In the genomic region with DNA sequence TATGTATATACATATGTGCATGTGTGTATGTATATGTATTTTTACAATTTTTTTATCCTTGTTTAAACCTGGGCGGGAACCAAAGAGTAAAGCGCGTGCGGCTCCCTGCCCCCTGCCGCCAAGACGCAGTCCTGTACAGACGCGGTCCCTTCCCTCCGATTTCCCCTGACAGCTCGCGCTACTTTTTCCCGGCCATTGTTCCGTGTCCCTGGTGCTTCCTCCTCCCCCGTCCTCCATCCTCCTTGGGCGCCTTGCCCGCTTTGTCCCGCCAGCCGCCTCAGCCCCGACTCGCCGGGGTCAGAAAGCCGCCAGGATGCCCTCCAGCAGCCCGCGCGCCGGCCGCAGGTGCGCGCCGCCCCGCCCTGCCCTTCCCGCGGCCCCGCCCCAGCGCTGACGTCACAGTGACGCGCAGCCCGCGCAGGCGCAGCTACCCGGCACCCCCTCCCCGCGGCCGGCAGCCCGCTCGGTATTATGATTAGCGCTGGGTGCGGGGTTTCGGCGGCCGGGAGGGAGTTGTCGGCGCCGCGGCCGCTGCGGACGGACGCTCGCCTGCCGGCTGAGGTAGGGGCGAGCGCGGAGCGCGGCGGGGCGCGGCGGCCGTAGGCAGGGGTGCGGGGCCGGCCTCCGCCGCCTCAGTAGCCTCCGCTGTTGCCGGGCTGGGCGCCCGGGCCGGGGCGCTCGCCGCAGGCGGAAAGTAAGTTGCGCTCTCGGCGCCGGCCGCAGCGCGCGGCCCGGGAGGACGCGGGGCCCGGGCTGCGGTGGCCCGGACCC, we compare ENCODE assay signal across 8 cellular contexts. TPM values are rescaled to one million over a fixed set of nuclear protein-coding genes. Genes with fewer than 3 reads are reported as not detected.
DNase-seq lines count a peak whose midpoint lies in the region; ATAC-seq and TF ChIP-seq lines count a peak whose summit lies in the region.

SNRK (plus strand) TSS at position 426 of the 771 bp plus-strand sequence. CDS start 16,664 bp downstream, outside the sequence.

- TF ChIP-seq RAD21 in neural cell (conservative IDR thresholded peaks at IDR 0.05) = peak; percentile 68

- H3K27me3 ChIP-seq in HUES48 (ENCODE audit: control insufficient read depth, insufficient read depth, low read length) (peaks cover 5% of the 10 kb centered on the region; the same call in 1 of the 2 replicates), RWPE2 (ENCODE audit: insufficient read depth, poor library complexity, severe bottlenecking) (no peaks in the 10 kb centered on the region), neural cell (ENCODE audit: insufficient read depth, low read depth, low read length) (no peaks in the 10 kb centered on the region), stomach (no peaks in the 10 kb centered on the region)

- H3K4me3 ChIP-seq in HUES48 (ENCODE audit: low read depth, low read length) = peak within 1 kb of the TSS; percentile 85
- H3K4me3 ChIP-seq in RWPE2 (ENCODE audit: severe bottlenecking) = peak within 1 kb of the TSS; percentile 97
- peak within 1 kb of the TSS; percentile 83 for H3K4me3 ChIP-seq in neural cell (ENCODE audit: low read length)
- peak within 1 kb of the TSS; percentile 56 to 68 (median 66) for H3K4me3 ChIP-seq in stomach

- H3K9me3 ChIP-seq in HUES48 (ENCODE audit: control insufficient read depth, insufficient read depth, low read length) (no peaks in the 10 kb centered on the region), RWPE2 (ENCODE audit: severe bottlenecking) (no peaks in the 10 kb centered on the region), neural cell (ENCODE audit: low read length) (no peaks in the 10 kb centered on the region), stomach (no peaks in the 10 kb centered on the region)

- H3K9me2 ChIP-seq in neural cell (ENCODE audit: insufficient read depth, low read length) = no peaks in the 10 kb centered on the region

- intact Hi-C loops in stomach (cut with DNase I; ENCODE audit: low total_unique reads) = no loop called here

- H3K9ac ChIP-seq in HUES48 (ENCODE audit: low read depth, low read length) (peak within 1 kb of the TSS; percentile 73), neural cell (ENCODE audit: low read length) (peak within 1 kb of the TSS; percentile 81)

- TF ChIP-seq CTCF in RWPE2 (IDR thresholded peaks at IDR 0.05; ENCODE audit: poor library complexity, severe bottlenecking) (peak; percentile 24), neural cell (IDR thresholded peaks at IDR 0.05; ENCODE audit: poor library complexity, severe bottlenecking) (peak; percentile 68), stomach (IDR thresholded peaks at IDR 0.05) (peak in 5 of 7 experiments; percentile 13 to 44 (median 24))

- H4K20me1 ChIP-seq in neural cell (ENCODE audit: insufficient read depth) = no peaks in the 10 kb centered on the region

- peak within 1 kb of the TSS; percentile 61 for H2AFZ ChIP-seq in neural cell (ENCODE audit: low read depth, low read length)

- WGBS in stomach, 5 donors = 1% methylated on average over 58 to 99 of the region's 99 CpGs

- peak in 1 of 4 donors; percentile 32 for TF ChIP-seq POLR2A in stomach (IDR thresholded peaks at IDR 0.05)

- no peaks in the 10 kb centered on the region for H3F3A ChIP-seq in neural cell (ENCODE audit: insufficient read depth, low read length, poor library complexity, severe bottlenecking)

- peak; percentile 77 for ATAC-seq in GM21367 (IDR thresholded peaks at IDR 0.05; ENCODE audit: unreplicated experiment)
- ATAC-seq in RWPE2 (ENCODE audit: low read depth) = peak; percentile 65

- peaks cover 42% of the 10 kb centered on the region for H3K79me2 ChIP-seq in neural cell (replicated peaks; ENCODE audit: insufficient read depth, low read length)

- peak within 1 kb of the TSS; percentile 87 for H3K4me2 ChIP-seq in neural cell (ENCODE audit: low read length)

- H3K36me3 ChIP-seq in HUES48 (ENCODE audit: control insufficient read depth, insufficient read depth, low read length) = 0 out of 2 replicates have a peak, but pooled peaks cover 6% of the 10 kb centered on the region
- peaks cover 12% of the 10 kb centered on the region; the same call in 1 of the 2 replicates for H3K36me3 ChIP-seq in RWPE2 (ENCODE audit: low read depth)
- no peaks in the 10 kb centered on the region for H3K36me3 ChIP-seq in neural cell (ENCODE audit: insufficient read depth, low read length)
- H3K36me3 ChIP-seq in stomach = no peaks in the 10 kb centered on the region

- peaks cover 26% of the 10 kb centered on the region for H3K4me1 ChIP-seq in HUES48 (ENCODE audit: control insufficient read depth, insufficient read depth, low read length)
- peaks cover 23% of the 10 kb centered on the region for H3K4me1 ChIP-seq in RWPE2 (ENCODE audit: insufficient read depth, poor library complexity, severe bottlenecking)
- peaks cover 35 to 51% (median 44%) of the 10 kb centered on the region in 4 donors for H3K4me1 ChIP-seq in stomach

- TF ChIP-seq EP300 in neural cell (conservative IDR thresholded peaks at IDR 0.05; ENCODE audit: poor library complexity, severe bottlenecking) (peak; percentile 77), stomach (IDR thresholded peaks at IDR 0.05) (no peak)

- peak; percentile 5 for DNase-seq in DMS153 (lab: John Stamatoyannopoulos, UW)
- DNase-seq in RWPE2 (ENCODE audit: low spot score) = peak; percentile 76
- DNase-seq in activated effector memory CD4-positive, alpha-beta T cell treated with Interleukin-2 at 50 U/mL for 16 hours = peak; percentile 90
- DNase-seq in fibroblast of the conjunctiva (ENCODE audit: low read depth) = peak; percentile 26
- peak; percentile 94 for DNase-seq in stomach

- H3K27ac ChIP-seq in HUES48 (ENCODE audit: low read depth, low read length) (peak within 1 kb of the TSS; percentile 64), RWPE2 (ENCODE audit: poor library complexity, severe bottlenecking) (peak within 1 kb of the TSS; percentile 40), neural cell (ENCODE audit: low read length) (peak within 1 kb of the TSS; percentile 69), stomach (peak within 1 kb of the TSS; percentile 84 to 100 (median 97))

TF ChIP-seq in neural cell, 6 proteins besides CTCF, POLR2A, EP300 and RAD21:
- TF ChIP-seq SMC3 (conservative IDR thresholded peaks at IDR 0.05; ENCODE audit: poor library complexity) = peak; percentile 80
- no peak for TF ChIP-seq EZH2 (IDR thresholded peaks at IDR 0.05; ENCODE audit: borderline replicate concordance, insufficient read depth, low read length, poor library complexity, severe bottlenecking)
- TF ChIP-seq MXI1 (conservative IDR thresholded peaks at IDR 0.05; ENCODE audit: poor library complexity, severe bottlenecking) = peak; percentile 86
- TF ChIP-seq POLR2AphosphoS5 (IDR thresholded peaks at IDR 0.05) = peak; percentile 82
- TF ChIP-seq, protein P1, sequence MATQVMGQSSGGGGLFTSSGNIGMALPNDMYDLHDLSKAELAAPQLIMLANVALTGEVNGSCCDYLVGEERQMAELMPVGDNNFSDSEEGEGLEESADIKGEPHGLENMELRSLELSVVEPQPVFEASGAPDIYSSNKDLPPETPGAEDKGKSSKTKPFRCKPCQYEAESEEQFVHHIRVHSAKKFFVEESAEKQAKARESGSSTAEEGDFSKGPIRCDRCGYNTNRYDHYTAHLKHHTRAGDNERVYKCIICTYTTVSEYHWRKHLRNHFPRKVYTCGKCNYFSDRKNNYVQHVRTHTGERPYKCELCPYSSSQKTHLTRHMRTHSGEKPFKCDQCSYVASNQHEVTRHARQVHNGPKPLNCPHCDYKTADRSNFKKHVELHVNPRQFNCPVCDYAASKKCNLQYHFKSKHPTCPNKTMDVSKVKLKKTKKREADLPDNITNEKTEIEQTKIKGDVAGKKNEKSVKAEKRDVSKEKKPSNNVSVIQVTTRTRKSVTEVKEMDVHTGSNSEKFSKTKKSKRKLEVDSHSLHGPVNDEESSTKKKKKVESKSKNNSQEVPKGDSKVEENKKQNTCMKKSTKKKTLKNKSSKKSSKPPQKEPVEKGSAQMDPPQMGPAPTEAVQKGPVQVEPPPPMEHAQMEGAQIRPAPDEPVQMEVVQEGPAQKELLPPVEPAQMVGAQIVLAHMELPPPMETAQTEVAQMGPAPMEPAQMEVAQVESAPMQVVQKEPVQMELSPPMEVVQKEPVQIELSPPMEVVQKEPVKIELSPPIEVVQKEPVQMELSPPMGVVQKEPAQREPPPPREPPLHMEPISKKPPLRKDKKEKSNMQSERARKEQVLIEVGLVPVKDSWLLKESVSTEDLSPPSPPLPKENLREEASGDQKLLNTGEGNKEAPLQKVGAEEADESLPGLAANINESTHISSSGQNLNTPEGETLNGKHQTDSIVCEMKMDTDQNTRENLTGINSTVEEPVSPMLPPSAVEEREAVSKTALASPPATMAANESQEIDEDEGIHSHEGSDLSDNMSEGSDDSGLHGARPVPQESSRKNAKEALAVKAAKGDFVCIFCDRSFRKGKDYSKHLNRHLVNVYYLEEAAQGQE (IDR thresholded peaks at IDR 0.05; ENCODE audit: borderline replicate concordance) = no peak
- peak; percentile 79 for TF ChIP-seq TAF1 (IDR thresholded peaks at IDR 0.05; ENCODE audit: low read depth)
TF ChIP-seq in neural cell: peak in this region for 4.

RNA-seq across cellular contexts. Expression of gene SNRK, which starts in this region (rescaled TPM):
- polyA plus RNA-seq in neural cell (26.9 and 27.3 TPM in 2 replicates), stomach (10 to 100 TPM in 1 of 3 donors, 1 to 10 TPM in 2; 8.2 to 13.9 (median 9.2) TPM)
- polyA minus RNA-seq in neural cell = 99.3 and 108 TPM in 2 replicates
- total RNA-seq in stomach = 100 to 1,000 TPM in 1 of 5 donors, 10 to 100 TPM in 4; 35.9 to 183 (median 41.1) TPM

Comparison
In these comparisons a context has a peak if more than half of its experiments do, and no peak if none do; other contexts are left out.
1. Peak in every context shown above with its lines: DNase-seq, ATAC-seq, H3K4me3 ChIP-seq and H3K27ac ChIP-seq.
2. DNase-seq: peak in every context shown above with its lines; median percentile 94 in stomach; 90 in activated effector memory CD4-positive, alpha-beta T cell treated with Interleukin-2 at 50 U/mL for 16 hours; 76 in RWPE2; 26 in fibroblast of the conjunctiva; 5 in DMS153.
3. H3K27ac ChIP-seq: peak in every context shown above with its lines; median percentile 97 in stomach; 69 in neural cell; 64 in HUES48; 40 in RWPE2.